In genomic region chr9:88437210-88438146, GRCh38 we compare ENCODE assay signal across 15 cellular contexts. TPM values are rescaled to one million over a fixed set of nuclear protein-coding genes. Genes with fewer than 3 reads are reported as not detected.
DNase-seq lines count a peak whose midpoint lies in the region; ATAC-seq and TF ChIP-seq lines count a peak whose summit lies in the region.
"Had no signal": no experiment of that assay in that cellular context is flagged by ENCODE, and none has a peak within 500 bp of the region (broad histone marks: within the 10 kb centered on the region; RNA-seq: fewer than 3 reads in every experiment).

No MANE protein-coding gene starts in this region.

- no peak overlapping the region for H3K14ac ChIP-seq in trophoblast cell (ENCODE audit: low read length)

- H2BK120ac ChIP-seq in trophoblast cell (ENCODE audit: insufficient read depth, low read length, poor library complexity) = no peak overlapping the region

- H4K91ac ChIP-seq in trophoblast cell (ENCODE audit: low read depth, low read length) = no peak overlapping the region

- peaks cover 0 to 28% (median 10%) of the 10 kb centered on the region in 4 donors for H3K4me1 ChIP-seq in right lobe of liver
- peaks cover 3 to 4% of the 10 kb centered on the region in 2 experiments for H3K4me1 ChIP-seq in trophoblast cell (ENCODE audit: control insufficient read depth in 1 of 2, insufficient read depth in 2 of 2, low read length in 2 of 2)

- peak overlapping the region in 1 of 3 donors; percentile 10 for H3K4me3 ChIP-seq in right lobe of liver
- no peak overlapping the region for H3K4me3 ChIP-seq in trophoblast cell (ENCODE audit: low read depth, low read length)
- H3K4me3 ChIP-seq: A549 had no signal

- intact Hi-C loops in left colon (cut with DNase I, micrococcal nuclease) = no loop called here
- intact Hi-C loops in right lobe of liver (cut with DNase I) = no loop called here
- intact Hi-C loops in posterior vena cava (cut with DNase I) = no loop called here

- H2AFZ ChIP-seq in trophoblast cell (ENCODE audit: insufficient read depth, low read length, poor library complexity) = no peak overlapping the region

- TF ChIP-seq POLR2A in right lobe of liver (IDR thresholded peaks at IDR 0.05) = no peak

- no peak overlapping the region for H4K8ac ChIP-seq in trophoblast cell (ENCODE audit: low read depth, low read length)

- 50% methylated on average over 13 of the region's 13 CpGs for WGBS in right lobe of liver (ENCODE audit: insufficient coverage, low coverage, low lambda C conversion rate, missing lambda C conversion rate)
- WGBS in trophoblast cell (ENCODE audit: extremely low coverage, insufficient coverage, insufficient read length) = no CpG with 5 or more reads among the region's 13 CpGs

- H3K79me2 ChIP-seq in trophoblast cell (ENCODE audit: control insufficient read depth, insufficient read depth, low read length, poor library complexity) = peaks cover 12% of the 10 kb centered on the region

- H2AK5ac ChIP-seq in trophoblast cell (ENCODE audit: low read length) = no peak overlapping the region

- H4K12ac ChIP-seq in trophoblast cell (ENCODE audit: low read depth, low read length) = no peak overlapping the region

- H3K27ac ChIP-seq in VCaP (peak overlapping the region; percentile 26; the same call in 1 of the 2 replicates), right lobe of liver (peak overlapping the region in 2 of 3 donors; percentile 14 to 32), trophoblast cell (ENCODE audit: low read depth, low read length) (no peak overlapping the region)
- H3K27ac ChIP-seq: 22Rv1, A549, C4-2B had no signal

- no peak overlapping the region for H3K23ac ChIP-seq in trophoblast cell (ENCODE audit: low read length)

- DNase-seq in left colon = peak in 1 of 2 donors; percentile 22
- DNase-seq in right lobe of liver = no peak
- no peak for DNase-seq in trophoblast cell
- DNase-seq in posterior vena cava (ENCODE audit: low spot score) = no peak
- no peak for DNase-seq in nucleus accumbens (lab: John Stamatoyannopoulos, UW)
- DNase-seq in cerebellar cortex (ENCODE audit: low spot score) = no peak
- DNase-seq: AML-193; Caco-2; CD4-positive, alpha-beta T cell; H9 had no signal

- no peaks in the 10 kb centered on the region for H3K36me3 ChIP-seq in right lobe of liver
- H3K36me3 ChIP-seq in trophoblast cell (ENCODE audit: control insufficient read depth in 1 of 2, insufficient read depth in 2 of 2, low read length in 2 of 2) = peaks cover 17% of the 10 kb centered on the region in 2 experiments

- no peaks in the 10 kb centered on the region for H3K79me1 ChIP-seq in trophoblast cell (ENCODE audit: low read length)

- no peak overlapping the region for H3K9ac ChIP-seq in trophoblast cell (ENCODE audit: low read length)

- no peak overlapping the region for H3K4me2 ChIP-seq in trophoblast cell (ENCODE audit: low read length)
- H3K4me2 ChIP-seq: A549 had no signal

- ATAC-seq in left colon (peak; percentile 54), right lobe of liver (peak; percentile 80 to 84 (median 81)), GM19452 (IDR thresholded peaks at IDR 0.05; ENCODE audit: unreplicated experiment) (no peak)
- ATAC-seq: A549 had no signal

- H3K4ac ChIP-seq in trophoblast cell (ENCODE audit: low read depth, low read length) = peak overlapping the region; percentile 73

- no peak for TF ChIP-seq CTCF in VCaP (conservative IDR thresholded peaks at IDR 0.05)
- TF ChIP-seq CTCF in right lobe of liver (IDR thresholded peaks at IDR 0.05) = no peak

- no peak overlapping the region for H3K18ac ChIP-seq in trophoblast cell (ENCODE audit: low read length)

- H3K27me3 ChIP-seq in right lobe of liver = no peaks in the 10 kb centered on the region
- H3K27me3 ChIP-seq in trophoblast cell (ENCODE audit: insufficient read depth, low read length) = no peaks in the 10 kb centered on the region

- H2BK5ac ChIP-seq in trophoblast cell (ENCODE audit: low read depth, low read length, poor library complexity) = no peak overlapping the region

- H3K9me3 ChIP-seq in right lobe of liver = no peaks in the 10 kb centered on the region
- H3K9me3 ChIP-seq in trophoblast cell (ENCODE audit: insufficient read depth, low read depth, low read length) = no peaks in the 10 kb centered on the region
- H3K9me3 ChIP-seq: A549, Caco-2 had no signal

- no peak overlapping the region for H2BK12ac ChIP-seq in trophoblast cell (ENCODE audit: low read length)

RNA-seq across cellular contexts. Expression of gene SPIN1, which starts 49.2 kb away (rescaled TPM):
- total RNA-seq in left colon (10 to 100 TPM; 57.5 to 70.4 TPM), right lobe of liver (10 to 100 TPM; 15.7 to 21.2 (median 18.7) TPM), posterior vena cava (10 to 100 TPM; 76.4 to 78.2 TPM)
- 65.0 and 67.0 TPM in 2 replicates for polyA plus RNA-seq in trophoblast cell (2013)
